21 cellular contexts compared by ENCODE assay signal in genomic region chr6:70557998-70558397, GRCh38. TPM values are rescaled to one million over a fixed set of nuclear protein-coding genes. Genes with fewer than 3 reads are reported as not detected.
A peak's percentile ranks its signal among the peaks of the same experiment; 100 is the strongest.
DNase-seq lines count a peak whose midpoint lies in the region; ATAC-seq, FAIRE-seq and TF ChIP-seq lines count a peak whose summit lies in the region.
"Had no signal": no experiment of that assay in that cellular context is flagged by ENCODE, and none has a peak within 500 bp of the region (broad histone marks: within the 10 kb centered on the region; RNA-seq: fewer than 3 reads in every experiment).

No MANE protein-coding gene starts in this region.

- in situ Hi-C loops in GM12878 (cut with MboI), result no loop called here

- H3K79me2 ChIP-seq in GM12878 (ENCODE audit: control insufficient read depth, insufficient read depth, low read length) (no peaks in the 10 kb centered on the region), Karpas-422 (ENCODE audit: low read length) (no peaks in the 10 kb centered on the region)

- RAD21 ChIA-PET in GM12878 (lab: Charles Lee; ENCODE audit: unreplicated experiment), result interaction anchor here (0.6 to 0.7 kb wide), 2 partner anchors 25 to 1332 kb away, joined by 3 to 4 read pairs; no protein-coding TSS in a partner anchor

- SMC1A ChIA-PET in GM12878 (lab: Charles Lee; ENCODE audit: uncharacterized antibody, unreplicated experiment), result interaction anchor here (1.2 to 4.1 kb wide), 4 partner anchors 8 to 124 kb away, joined by 3 to 21 read pairs (median 4); partner anchors contain the start of gene SDHAF4

- no peaks in the 10 kb centered on the region for H3K9me2 ChIP-seq in Karpas-422 (replicated peaks; ENCODE audit: insufficient read depth, low read length)

- peaks cover 3% of the 10 kb centered on the region for H3K36me3 Mint-ChIP-seq in activated naive CD4-positive, alpha-beta T cell treated with anti-CD3 and anti-CD28 coated beads, Interleukin-2, amount 50 U/mL, for 24 hours
- H3K36me3 Mint-ChIP-seq in activated naive CD4-positive, alpha-beta T cell treated with anti-CD3 and anti-CD28 coated beads, Interleukin-2, amount 10 ng/mL, durations not matched to agents 7 days and 5 days, result no peaks in the 10 kb centered on the region

- WGBS in GM12878 (ENCODE audit: insufficient coverage, insufficient replicate concordance, low lambda C conversion rate, missing lambda C conversion rate), result 88% methylated on average over 1 of the region's 1 CpG

- no peak overlapping the region for H3K4me3 ChIP-seq in GM12878
- H3K4me3 ChIP-seq in Karpas-422 (ENCODE audit: low read length), result no peak overlapping the region

- no peak for TF ChIP-seq EP300 in GM12878 (IDR thresholded peaks at IDR 0.05; ENCODE audit: borderline replicate concordance in 1 of 2, control insufficient read depth in 1 of 2, low read depth in 2 of 2, low read length in 2 of 2)

- H2AFZ ChIP-seq in GM12878 (ENCODE audit: control insufficient read depth, low read depth, low read length) (no peak overlapping the region), Karpas-422 (ENCODE audit: low read length) (no peak overlapping the region)

- H4K20me1 ChIP-seq in GM12878 (ENCODE audit: control insufficient read depth, insufficient read depth) (no peaks in the 10 kb centered on the region), Karpas-422 (ENCODE audit: insufficient read depth, low read depth, low read length) (no peaks in the 10 kb centered on the region)

- H3K9ac ChIP-seq in GM12878 (ENCODE audit: control insufficient read depth, insufficient read depth, low read length) (no peak overlapping the region), Karpas-422 (ENCODE audit: low read length) (no peak overlapping the region)

- no TSS peak for BruUV-seq in GM12878 (replicated peaks; lab: Mats Ljungman, UMichigan)

- H3K36me3 ChIP-seq in GM12878 (ENCODE audit: control insufficient read depth in 2 of 2, insufficient read depth in 2 of 2, low read length in 1 of 2) (no peaks in the 10 kb centered on the region), Karpas-422 (ENCODE audit: insufficient read depth, low read length) (peaks cover 4% of the 10 kb centered on the region; the same call in 1 of the 2 replicates)

- peak; percentile 21 to 59 for ATAC-seq in activated CD4-positive, CD25-positive, alpha-beta regulatory T cell treated with anti-CD3 and anti-CD28 coated beads, Interleukin-2, amount 50 U/mL, for 24 hours
- ATAC-seq in GM12878, result no peak
- ATAC-seq: HepG2, PC-3 had no signal

- H3K4me1 Mint-ChIP-seq in activated naive CD4-positive, alpha-beta T cell treated with anti-CD3 and anti-CD28 coated beads, Interleukin-2, amount 50 U/mL, for 24 hours, result peaks cover 8% of the 10 kb centered on the region
- H3K4me1 Mint-ChIP-seq in activated naive CD4-positive, alpha-beta T cell treated with anti-CD3 and anti-CD28 coated beads, Interleukin-2, amount 10 ng/mL, durations not matched to agents 7 days and 5 days, result peaks cover 9% of the 10 kb centered on the region
- H3K4me1 Mint-ChIP-seq: B cell had no signal

- H3K9me3 ChIP-seq in GM12878 (replicated peaks; ENCODE audit: control insufficient read depth, insufficient read depth, low read length) (no peaks in the 10 kb centered on the region), Karpas-422 (ENCODE audit: low read length) (no peaks in the 10 kb centered on the region)
- H3K9me3 ChIP-seq: Caco-2 had no signal

- H3K4me3 Mint-ChIP-seq in activated naive CD4-positive, alpha-beta T cell treated with anti-CD3 and anti-CD28 coated beads, Interleukin-2, amount 50 U/mL, for 24 hours, result no peak overlapping the region
- H3K4me3 Mint-ChIP-seq in activated naive CD4-positive, alpha-beta T cell treated with anti-CD3 and anti-CD28 coated beads, Interleukin-2, amount 10 ng/mL, durations not matched to agents 7 days and 5 days, result no peak overlapping the region
- H3K4me3 Mint-ChIP-seq: B cell; CD4-positive, CD25-positive, alpha-beta regulatory T cell had no signal

- no peaks in the 10 kb centered on the region for H3K4me1 ChIP-seq in GM12878 (ENCODE audit: control insufficient read depth, insufficient read depth, low read length)
- H3K4me1 ChIP-seq in Karpas-422 (ENCODE audit: low read length), result no peaks in the 10 kb centered on the region
- H3K4me1 ChIP-seq: Caco-2 had no signal

- peak overlapping the region; percentile 43 for H3K27ac Mint-ChIP-seq in activated naive CD4-positive, alpha-beta T cell treated with anti-CD3 and anti-CD28 coated beads, Interleukin-2, amount 50 U/mL, for 24 hours
- H3K27ac Mint-ChIP-seq in activated naive CD4-positive, alpha-beta T cell treated with anti-CD3 and anti-CD28 coated beads, Interleukin-2, amount 10 ng/mL, durations not matched to agents 7 days and 5 days, result no peak overlapping the region
- H3K27ac Mint-ChIP-seq: B cell; CD4-positive, CD25-positive, alpha-beta regulatory T cell had no signal

- FAIRE-seq in GM12878 (lab: Jason Lieb, UNC), result no peak
- FAIRE-seq: HepG2 had no signal

- H3K27me3 ChIP-seq in GM12878 (replicated peaks in 1 of 2; ENCODE audit: control insufficient read depth in 2 of 2, insufficient read depth in 2 of 2, low read length in 1 of 2) (no peaks in the 10 kb centered on the region), Karpas-422 (ENCODE audit: low read length) (no peaks in the 10 kb centered on the region)

- H3K27ac ChIP-seq in GM12878 (ENCODE audit: control insufficient read depth, insufficient read depth) (no peak overlapping the region), Karpas-422 (ENCODE audit: low read length) (no peak overlapping the region)
- H3K27ac ChIP-seq: 22Rv1, RWPE1 had no signal

- H3K9me3 Mint-ChIP-seq in activated naive CD4-positive, alpha-beta T cell treated with anti-CD3 and anti-CD28 coated beads, Interleukin-2, amount 50 U/mL, for 24 hours, result no peaks in the 10 kb centered on the region
- H3K9me3 Mint-ChIP-seq in activated naive CD4-positive, alpha-beta T cell treated with anti-CD3 and anti-CD28 coated beads, Interleukin-2, amount 10 ng/mL, durations not matched to agents 7 days and 5 days, result no peaks in the 10 kb centered on the region
- H3K9me3 Mint-ChIP-seq: CD4-positive, CD25-positive, alpha-beta regulatory T cell had no signal

- no peak for TF ChIP-seq POLR2A in GM12878 (IDR thresholded peaks at IDR 0.05; ENCODE audit: low read depth, low read length)

- POLR2A ChIA-PET in GM12878 (lab: Charles Lee), result interaction anchor here (0.7 kb wide), 1 partner anchor 92 kb away, joined by 3 read pairs; no protein-coding TSS in a partner anchor

- TF ChIP-seq CTCF in GM12878 (IDR thresholded peaks at IDR 0.05 in 2 of 3, conservative IDR thresholded peaks at IDR 0.05 in 1 of 3; ENCODE audit: control insufficient read depth in 2 of 3, extremely low read depth in 1 of 3, insufficient read depth in 1 of 3, low read depth in 3 of 3, low read length in 3 of 3), result no peak

- no peak overlapping the region for H3K4me2 ChIP-seq in GM12878 (ENCODE audit: control insufficient read depth, insufficient read depth)
- H3K4me2 ChIP-seq in Karpas-422 (ENCODE audit: low read depth, low read length, poor library complexity, severe bottlenecking), result no peak overlapping the region

- no peak for DNase-seq in activated CD4-positive, CD25-positive, alpha-beta regulatory T cell (lab: John Stamatoyannopoulos, UW)
- DNase-seq in activated naive CD4-positive, alpha-beta T cell treated with anti-CD3 and anti-CD28 coated beads, Interleukin-2, amount 10 ng/mL, durations not matched to agents 7 days and 5 days, result no peak
- DNase-seq in GM12878 (ENCODE audit: low read depth, low spot score), result no peak
- DNase-seq in Karpas-422, result no peak
- DNase-seq in cerebellar cortex (ENCODE audit: low spot score), result no peak
- no peak for DNase-seq in activated effector memory CD4-positive, alpha-beta T cell treated with Interleukin-2 at 50 U/mL for 16 hours
- DNase-seq: Caco-2; CD4-positive, CD25-positive, alpha-beta regulatory T cell; H7; KG1; NCI-H1436; NCI-H2029; NCI-H2171 treated with DMSO at 0.1 percent for 48 hours; NCI-H446 treated with DMSO at 0.1 percent for 48 hours; PC-3 had no signal

- no peak for TF ChIP-seq RAD21 in GM12878 (IDR thresholded peaks at IDR 0.05; ENCODE audit: insufficient read depth, low read depth, low read length)

- CTCF ChIA-PET in activated naive CD4-positive, alpha-beta T cell treated with anti-CD3 and anti-CD28 coated beads, Interleukin-2, amount 10 ng/mL, durations not matched to agents 7 days and 5 days (lab: Charles Lee), result interaction anchor here (1.0 to 1.3 kb wide), 7 partner anchors 9 to 326 kb away, joined by 3 to 4 read pairs (median 3); no protein-coding TSS in a partner anchor
- CTCF ChIA-PET in GM12878 (lab: Yijun Ruan, JAX), result interaction anchor here (1.0 to 2.3 kb wide), 8 partner anchors 8 to 326 kb away, joined by 3 to 13 read pairs (median 4); partner anchors contain the start of gene SDHAF4

- intact Hi-C loops in GM12878 (cut with micrococcal nuclease; ENCODE audit: unreplicated experiment), result no loop called here

- H3K27me3 Mint-ChIP-seq in activated naive CD4-positive, alpha-beta T cell treated with anti-CD3 and anti-CD28 coated beads, Interleukin-2, amount 50 U/mL, for 24 hours, result no peaks in the 10 kb centered on the region
- H3K27me3 Mint-ChIP-seq in activated naive CD4-positive, alpha-beta T cell treated with anti-CD3 and anti-CD28 coated beads, Interleukin-2, amount 10 ng/mL, durations not matched to agents 7 days and 5 days, result no peaks in the 10 kb centered on the region
- H3K27me3 Mint-ChIP-seq: B cell; CD4-positive, CD25-positive, alpha-beta regulatory T cell had no signal

TF ChIP-seq in GM12878, 131 proteins besides CTCF, POLR2A, EP300 and RAD21 (continues in another document):
- TF ChIP-seq JUNB (IDR thresholded peaks at IDR 0.05) (peak; percentile 52), JUND (IDR thresholded peaks at IDR 0.05; ENCODE audit: low read depth, low read length) (no peak), IKZF2 (IDR thresholded peaks at IDR 0.05) (no peak), NBN (IDR thresholded peaks at IDR 0.05) (no peak)

RNA-seq across cellular contexts. Expression of gene SDHAF4, which starts 8.7 kb away (rescaled TPM):
- 18.3 and 24.7 TPM in 2 replicates for total RNA-seq in GM12878 (2013; cell fraction: nucleolus; rRNA removed)
- total RNA-seq in GM12878 (2014; rRNA removed) (11.0 and 16.4 TPM in 2 replicates), GM12878 (2014; rRNA removed; fragmentation: Illumina TruSeq; extraction: Trizol) (16.7 and 19.5 TPM in 2 replicates), GM12878 (2021) (8.4 and 9.8 TPM in 2 replicates)
- 3.2 TPM for polyA plus RNA-seq in GM12878 (2011; ENCODE audit: low read depth)
- polyA plus RNA-seq in GM12878 (2011; rRNA removed) (15.6 and 20.4 TPM in 2 replicates), GM12878 (2014; fragmentation: Illumina TruSeq; extraction: Trizol) (12.0 and 13.1 TPM in 2 replicates), GM12878 (2014; fragmentation: Nextera tagmentation; extraction: Ambion mirVana) (10 to 100 TPM; 14.8 to 19.1 TPM), GM12878 (2014; rRNA removed) (12.5 and 20.4 TPM in 2 replicates), GM12878 (2016; fragmentation: Nextera tagmentation; extraction: Ambion mirVana) (10 to 100 TPM; 15.6 to 17.5 TPM)
- 5.9 and 6.6 TPM in 2 replicates for polyA plus RNA-seq in GM12878 (2011; cell fraction: cytosol; rRNA removed)
- polyA plus RNA-seq in GM12878 (2011; cell fraction: nucleus; rRNA removed), result 6.6 and 6.8 TPM in 2 replicates
- polyA plus RNA-seq in GM12878 (2012), result 10.3 and 11.4 TPM in 2 replicates
- 1.8 and 2.4 TPM in 2 replicates for polyA minus RNA-seq in GM12878 (2011; rRNA and poly(A)+ RNA removed)
- 2.4 TPM in 1 of 2 replicates, not detected in the other for polyA minus RNA-seq in GM12878 (2011; cell fraction: cytosol; rRNA and poly(A)+ RNA removed)
- polyA minus RNA-seq in GM12878 (2011; cell fraction: nucleus; rRNA and poly(A)+ RNA removed), result 3.7 and 5.8 TPM in 2 replicates
- 11.6 and 36.5 TPM in 2 replicates for total RNA-seq in Karpas-422 (2014; rRNA removed; shearing (Covaris generic); ENCODE audit: low replicate concordance)
